ENCODE assay signal across 8 cellular contexts in the genomic region with DNA sequence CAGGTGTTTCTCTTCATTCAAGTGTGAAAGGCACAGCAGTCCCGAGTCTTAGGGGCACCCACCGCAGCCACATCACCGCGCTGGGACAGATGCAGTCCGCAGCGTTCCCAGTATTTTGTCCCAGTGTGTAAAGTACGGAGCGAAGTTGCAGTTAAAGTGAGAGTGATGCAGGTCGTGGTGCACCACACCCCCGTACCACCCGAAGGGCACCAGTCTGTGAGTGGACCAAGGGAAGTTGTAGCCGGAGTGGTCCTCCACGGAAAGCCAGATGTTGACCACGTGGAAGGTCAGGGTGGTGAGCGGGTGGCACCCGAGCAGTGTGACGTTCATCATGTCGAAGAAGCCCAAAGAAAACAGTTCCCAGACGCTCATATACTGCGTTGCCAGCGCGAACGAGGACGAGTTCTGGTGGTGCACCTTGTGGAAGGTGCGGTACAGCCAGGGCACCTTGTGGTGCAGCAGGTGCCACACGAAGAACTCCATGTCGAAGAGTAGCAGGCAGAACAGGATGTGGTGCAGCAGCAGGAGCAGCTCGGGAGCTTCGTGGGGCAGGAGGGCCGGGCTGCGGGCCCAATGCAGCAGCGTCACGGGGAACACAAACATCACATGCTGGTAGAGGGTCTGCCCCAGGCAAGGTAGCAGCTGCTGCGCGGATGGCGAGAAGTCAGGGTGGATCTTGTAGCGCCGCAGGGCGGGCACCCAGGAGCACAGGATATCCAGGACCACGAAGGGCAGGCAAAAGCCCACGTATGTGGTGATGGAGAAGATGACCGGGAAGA. TPM values are rescaled to one million over a fixed set of nuclear protein-coding genes. Genes with fewer than 3 reads are reported as not detected.
DNase-seq lines count a peak whose midpoint lies in the region; ATAC-seq and TF ChIP-seq lines count a peak whose summit lies in the region.

No MANE protein-coding gene starts in this region.

- H3K9me3 Mint-ChIP-seq in natural killer cell treated with Interleukin-12 subunit alpha and Interleukin-12 subunit beta and Interleukin-15 and Interleukin-18, amount 100 ng/mL, for 72 hours = no peaks in the 10 kb centered on the region

- H3K4me3 ChIP-seq in AG04449 (ENCODE audit: low read depth, low read length) = peak overlapping the region; percentile 66
- H3K4me3 ChIP-seq in esophagus muscularis mucosa = peak overlapping the region; percentile 61 to 65 (median 62)

- no peak for TF ChIP-seq POLR2A in esophagus muscularis mucosa (IDR thresholded peaks at IDR 0.05; ENCODE audit: low read depth)

- intact Hi-C loops in esophagus muscularis mucosa (cut with DNase I) = no loop called here

- no peaks in the 10 kb centered on the region for H3K36me3 ChIP-seq in esophagus muscularis mucosa

- H3K9me3 ChIP-seq in esophagus muscularis mucosa = no peaks in the 10 kb centered on the region

- no peak for TF ChIP-seq EP300 in esophagus muscularis mucosa (IDR thresholded peaks at IDR 0.05)

- TF ChIP-seq CTCF in AG04449 (IDR thresholded peaks at IDR 0.05; ENCODE audit: insufficient read depth, low read length, missing control alignments) (no peak), esophagus muscularis mucosa (IDR thresholded peaks at IDR 0.05) (no peak)

- POLR2A ChIA-PET in AG04449 (lab: Yijun Ruan, JAX) = interaction anchor here (0.7 to 1.7 kb wide), 5 partner anchors 19 to 127 kb away, joined by 3 to 9 read pairs (median 4); no protein-coding TSS in a partner anchor

- CTCF ChIA-PET in AG04449 (lab: Yijun Ruan, JAX) = interaction anchor here (0.8 to 11.3 kb wide), 8 partner anchors 9 to 371 kb away, joined by 3 to 166 read pairs (median 6); no protein-coding TSS in a partner anchor

- DNase-seq in AG04449 (ENCODE audit: low read depth, low spot score) (no peak), HCEC 1CT (peak; percentile 22), esophagus muscularis mucosa (ENCODE audit: extremely low spot score) (peak; percentile 92), NCI-H2107 (lab: John Stamatoyannopoulos, UW) (no peak), SIG-M5 treated with dmso at 0.1 percent for 504 hours (lab: John Stamatoyannopoulos, UW; ENCODE audit: unreplicated experiment) (no peak)
- peak; percentile 3 to 6 for DNase-seq in activated CD4-positive, alpha-beta T cell treated with anti-CD3 and anti-CD28 coated beads, Interleukin-2, amount 50 U/mL, for 4 hours
- DNase-seq in natural killer cell treated with Interleukin-12 subunit alpha and Interleukin-12 subunit beta and Interleukin-15 and Interleukin-18, amount 100 ng/mL, for 72 hours (ENCODE audit: low spot score) = no peak

- H3K27me3 ChIP-seq in esophagus muscularis mucosa = peaks cover 0 to 8% (median 3%) of the 10 kb centered on the region in 4 donors

- ATAC-seq in natural killer cell treated with Interleukin-12 subunit alpha and Interleukin-12 subunit beta and Interleukin-15 and Interleukin-18, amount 100 ng/mL, for 72 hours = peak; percentile 60 to 64
- ATAC-seq in GM18868 (IDR thresholded peaks at IDR 0.05; ENCODE audit: unreplicated experiment) = no peak

- H3K4me1 ChIP-seq in esophagus muscularis mucosa = peaks cover 6 to 29% (median 21%) of the 10 kb centered on the region in 4 donors

- peak overlapping the region; percentile 75 to 89 (median 79) for H3K27ac ChIP-seq in esophagus muscularis mucosa (replicated peaks in 1 of 4)

- 27% methylated on average over 40 of the region's 42 CpGs for WGBS in esophagus muscularis mucosa

- peaks cover 28 to 47% of the 10 kb centered on the region in 2 donors for H3K27me3 Mint-ChIP-seq in natural killer cell treated with Interleukin-12 subunit alpha and Interleukin-12 subunit beta and Interleukin-15 and Interleukin-18, amount 100 ng/mL, for 72 hours

- peaks cover 11 to 15% of the 10 kb centered on the region in 2 donors for H3K4me1 Mint-ChIP-seq in natural killer cell treated with Interleukin-12 subunit alpha and Interleukin-12 subunit beta and Interleukin-15 and Interleukin-18, amount 100 ng/mL, for 72 hours (ENCODE audit: low read depth in 2 of 2)

- H3K36me3 Mint-ChIP-seq in natural killer cell treated with Interleukin-12 subunit alpha and Interleukin-12 subunit beta and Interleukin-15 and Interleukin-18, amount 100 ng/mL, for 72 hours = no peaks in the 10 kb centered on the region

- H3K27ac Mint-ChIP-seq in natural killer cell treated with Interleukin-12 subunit alpha and Interleukin-12 subunit beta and Interleukin-15 and Interleukin-18, amount 100 ng/mL, for 72 hours = no peak overlapping the region

- H3K4me3 Mint-ChIP-seq in natural killer cell treated with Interleukin-12 subunit alpha and Interleukin-12 subunit beta and Interleukin-15 and Interleukin-18, amount 100 ng/mL, for 72 hours = peak overlapping the region; percentile 91

RNA-seq across cellular contexts. Expression of a gene that starts 0.5 kb away (rescaled TPM):
- total RNA-seq in esophagus muscularis mucosa = 10 to 100 TPM in 1 of 4 donors, 1 to 10 TPM in 3; 2.1 to 83.3 (median 2.4) TPM
- total RNA-seq in natural killer cell treated with Interleukin-12 subunit alpha and Interleukin-12 subunit beta and Interleukin-15 and Interleukin-18, amount 100 ng/mL, for 72 hours = not detected

RNA-seq across cellular contexts. Expression of a gene that starts 45.0 kb away (rescaled TPM):
- total RNA-seq in esophagus muscularis mucosa = 10 to 100 TPM; 18.3 to 28.3 (median 24.0) TPM
- total RNA-seq in natural killer cell treated with Interleukin-12 subunit alpha and Interleukin-12 subunit beta and Interleukin-15 and Interleukin-18, amount 100 ng/mL, for 72 hours = 10 to 100 TPM; 13.0 to 24.8 TPM

Comparison
In these comparisons a context has a peak if more than half of its experiments do, and no peak if none do; other contexts are left out.
1. DNase-seq: peak in HCEC 1CT (single experiment), activated CD4-positive, alpha-beta T cell treated with anti-CD3 and anti-CD28 coated beads, Interleukin-2, amount 50 U/mL, for 4 hours (2 of 2) and esophagus muscularis mucosa (single experiment); none in AG04449 (single experiment), natural killer cell treated with Interleukin-12 subunit alpha and Interleukin-12 subunit beta and Interleukin-15 and Interleukin-18, amount 100 ng/mL, for 72 hours (single experiment), NCI-H2107 (single experiment) and SIG-M5 treated with dmso at 0.1 percent for 504 hours (single experiment).